ENCODE assay signal across 1 cellular context in genomic region chr7:14739496-14740185, GRCh38.
TF ChIP-seq lines count a peak whose summit lies in the region.

No MANE protein-coding gene starts in this region.

TF ChIP-seq in HepG2, 621 proteins besides CTCF, POLR2A, EP300 and RAD21 (continued from another document):
- TF ChIP-seq ZNF407 (CRISPR knock-in tag; IDR thresholded peaks at IDR 0.05; ENCODE audit: not compliant biosample characterization) (no peak), ZNF687 (CRISPR knock-in tag; IDR thresholded peaks at IDR 0.05) (peak; percentile 55), ZBTB39 (CRISPR knock-in tag; IDR thresholded peaks at IDR 0.05) (no peak), NBN (conservative IDR thresholded peaks at IDR 0.05) (no peak), MYNN (CRISPR knock-in tag; IDR thresholded peaks at IDR 0.05; ENCODE audit: low read depth) (no peak), ZNF484 (CRISPR knock-in tag; IDR thresholded peaks at IDR 0.05; ENCODE audit: borderline replicate concordance, low read depth) (no peak), JUN (CRISPR knock-in tag; IDR thresholded peaks at IDR 0.05) (no peak), ZNF558 (CRISPR knock-in tag; IDR thresholded peaks at IDR 0.05; ENCODE audit: borderline replicate concordance) (no peak), KDM3A (CRISPR knock-in tag; IDR thresholded peaks at IDR 0.05; ENCODE audit: low read depth) (no peak), ZNF232 (CRISPR knock-in tag; IDR thresholded peaks at IDR 0.05; ENCODE audit: borderline replicate concordance) (no peak), GLMP (CRISPR knock-in tag; IDR thresholded peaks at IDR 0.05; ENCODE audit: borderline replicate concordance) (no peak), BATF2 (CRISPR knock-in tag; IDR thresholded peaks at IDR 0.05) (no peak), ZNF33A (CRISPR knock-in tag; IDR thresholded peaks at IDR 0.05; ENCODE audit: borderline replicate concordance) (no peak), SOX6 (IDR thresholded peaks at IDR 0.05) (no peak), SOX6 (CRISPR knock-in tag; IDR thresholded peaks at IDR 0.05) (no peak), HMG20A (CRISPR knock-in tag; IDR thresholded peaks at IDR 0.05; ENCODE audit: borderline replicate concordance) (no peak), ZNF138 (CRISPR knock-in tag; IDR thresholded peaks at IDR 0.05; ENCODE audit: low read depth) (no peak), ZGPAT (CRISPR knock-in tag; IDR thresholded peaks at IDR 0.05) (no peak), FOXO1 (CRISPR knock-in tag; IDR thresholded peaks at IDR 0.05) (no peak), KLF11 (CRISPR knock-in tag; IDR thresholded peaks at IDR 0.05) (no peak), CREB3 (CRISPR knock-in tag; IDR thresholded peaks at IDR 0.05) (no peak), GTF3A (CRISPR knock-in tag; conservative IDR thresholded peaks at IDR 0.05) (no peak), ZNF34 (CRISPR knock-in tag; IDR thresholded peaks at IDR 0.05; ENCODE audit: borderline replicate concordance) (no peak)
